ENCODE assay signal across 22 cellular contexts in genomic region chr4:95085118-95085833, GRCh38.
DNase-seq lines count a peak whose midpoint lies in the region; ATAC-seq and TF ChIP-seq lines count a peak whose summit lies in the region.
"Had no signal": no experiment of that assay in that cellular context is flagged by ENCODE, and none has a peak within 500 bp of the region (broad histone marks: within the 10 kb centered on the region; RNA-seq: fewer than 3 reads in every experiment).

No MANE protein-coding gene starts in this region.

- WGBS in IMR-90 (ENCODE audit: extremely low coverage in 2 of 2, insufficient read length in 1 of 2), 2 experiments = 71% methylated on average over 5 of the region's 7 CpGs; no CpG with 5 or more reads in 1 of the 2 experiments
- WGBS in heart right ventricle, 2 donors = 66 to 72% methylated on average over 7 of the region's 7 CpGs

- 0 out of 2 replicates have a peak overlapping the region, but pooled peaks have one; percentile 12 for H2BK20ac ChIP-seq in IMR-90 (ENCODE audit: low read depth, low read length)

- H2AK9ac ChIP-seq in IMR-90 (replicated peaks; ENCODE audit: low read depth, low read length, poor library complexity) = no peak overlapping the region

- H3K4me3 ChIP-seq in IMR-90 (ENCODE audit: insufficient read depth, low read depth, low read length) = no peak overlapping the region
- no peak overlapping the region for H3K4me3 ChIP-seq in heart right ventricle
- H3K4me3 ChIP-seq: body of pancreas, SK-N-MC, upper lobe of left lung had no signal

- H3K4me1 Mint-ChIP-seq in natural killer cell (peaks cover 9 to 11% of the 10 kb centered on the region in 2 donors), type B pancreatic cell (ENCODE audit: unreplicated experiment) (peaks cover 14% of the 10 kb centered on the region)
- peaks cover 0 to 6% of the 10 kb centered on the region in 2 donors for H3K4me1 Mint-ChIP-seq in natural killer cell treated with Interleukin-12 subunit alpha and Interleukin-12 subunit beta and Interleukin-15 and Interleukin-18, amount 100 ng/mL, for 72 hours (ENCODE audit: low read depth in 2 of 2)
- H3K4me1 Mint-ChIP-seq in activated T-helper 17 cell treated with anti-CD3 and anti-CD28 coated beads, Interleukin-2, amount 50 U/mL, for 72 hours = peaks cover 7% of the 10 kb centered on the region
- H3K4me1 Mint-ChIP-seq: nephron had no signal

- no peak overlapping the region for H3K56ac ChIP-seq in IMR-90 (ENCODE audit: extremely low read depth, insufficient read depth, low read length)

- ATAC-seq in natural killer cell (no peak), IMR-90 (ENCODE audit: low read depth) (no peak), heart right ventricle (no peak)
- no peak for ATAC-seq in natural killer cell treated with Interleukin-12 subunit alpha and Interleukin-12 subunit beta and Interleukin-15 and Interleukin-18, amount 100 ng/mL, for 72 hours
- ATAC-seq in activated T-helper 17 cell treated with anti-CD3 and anti-CD28 coated beads, Interleukin-2, amount 50 U/mL, for 72 hours (replicated peaks) = no peak
- ATAC-seq: activated naive CD4-positive, alpha-beta T cell treated with anti-CD3 and anti-CD28 coated beads, Interleukin-2, amount 50 U/mL, for 72 hours; body of pancreas; Panc1; stimulated activated naive CD8-positive, alpha-beta T cell treated with anti-CD3 and anti-CD28 coated beads, Interleukin-15, amount 100 ng/mL, for 72 hours had no signal

- H2BK5ac ChIP-seq in IMR-90 (ENCODE audit: low read depth, low read length, poor library complexity, severe bottlenecking) = no peak overlapping the region

- H3K27me3 Mint-ChIP-seq in natural killer cell (ENCODE audit: low read depth in 2 of 2) = no peaks in the 10 kb centered on the region
- H3K27me3 Mint-ChIP-seq in natural killer cell treated with Interleukin-12 subunit alpha and Interleukin-12 subunit beta and Interleukin-15 and Interleukin-18, amount 100 ng/mL, for 72 hours = peaks cover 0 to 3% of the 10 kb centered on the region in 2 donors
- H3K27me3 Mint-ChIP-seq in activated T-helper 17 cell treated with anti-CD3 and anti-CD28 coated beads, Interleukin-2, amount 50 U/mL, for 72 hours = peaks cover 3% of the 10 kb centered on the region
- H3K27me3 Mint-ChIP-seq in type B pancreatic cell = no peaks in the 10 kb centered on the region
- H3K27me3 Mint-ChIP-seq: dendritic cell treated with granulocyte-macrophage colony-stimulating factor and Interleukin-4, amounts not matched to agents 40 ng/mL and 50 ng/mL, for 4 days; stimulated activated naive CD8-positive, alpha-beta T cell treated with anti-CD3 and anti-CD28 coated beads, Interleukin-15, amount 100 ng/mL, for 72 hours had no signal

- no peak overlapping the region for H3K23ac ChIP-seq in IMR-90 (ENCODE audit: low read depth, low read length)

- H3K27me3 ChIP-seq in IMR-90 (ENCODE audit: control insufficient read depth, insufficient read depth, low read length) = no peaks in the 10 kb centered on the region
- no peaks in the 10 kb centered on the region for H3K27me3 ChIP-seq in heart right ventricle
- H3K27me3 ChIP-seq: body of pancreas, upper lobe of left lung had no signal

- no peak overlapping the region for H2BK120ac ChIP-seq in IMR-90 (ENCODE audit: low read depth, low read length)

- H3K9me3 Mint-ChIP-seq in natural killer cell (no peaks in the 10 kb centered on the region), type B pancreatic cell (peaks cover 4% of the 10 kb centered on the region)
- no peaks in the 10 kb centered on the region for H3K9me3 Mint-ChIP-seq in natural killer cell treated with Interleukin-12 subunit alpha and Interleukin-12 subunit beta and Interleukin-15 and Interleukin-18, amount 100 ng/mL, for 72 hours
- no peaks in the 10 kb centered on the region for H3K9me3 Mint-ChIP-seq in activated T-helper 17 cell treated with anti-CD3 and anti-CD28 coated beads, Interleukin-2, amount 50 U/mL, for 72 hours
- H3K9me3 Mint-ChIP-seq: activated naive CD4-positive, alpha-beta T cell treated with anti-CD3 and anti-CD28 coated beads, Interleukin-2, amount 50 U/mL, for 72 hours; dendritic cell treated with granulocyte-macrophage colony-stimulating factor and Interleukin-4, amounts not matched to agents 40 ng/mL and 50 ng/mL, for 4 days; nephron; stimulated activated naive CD8-positive, alpha-beta T cell treated with anti-CD3 and anti-CD28 coated beads, Interleukin-15, amount 100 ng/mL, for 72 hours had no signal

- no peak overlapping the region for H3K14ac ChIP-seq in IMR-90 (replicated peaks; ENCODE audit: low read depth, low read length)

- no peaks in the 10 kb centered on the region for H3K79me1 ChIP-seq in IMR-90 (ENCODE audit: low read depth in 1 of 2, low read length in 2 of 2)

- no peak overlapping the region for H2AK5ac ChIP-seq in IMR-90 (ENCODE audit: low read depth, low read length)

- peak overlapping the region; percentile 29 for H3K4me3 Mint-ChIP-seq in natural killer cell
- no peak overlapping the region for H3K4me3 Mint-ChIP-seq in natural killer cell treated with Interleukin-12 subunit alpha and Interleukin-12 subunit beta and Interleukin-15 and Interleukin-18, amount 100 ng/mL, for 72 hours
- peak overlapping the region; percentile 10 for H3K4me3 Mint-ChIP-seq in activated T-helper 17 cell treated with anti-CD3 and anti-CD28 coated beads, Interleukin-2, amount 50 U/mL, for 72 hours
- no peak overlapping the region for H3K4me3 Mint-ChIP-seq in type B pancreatic cell
- H3K4me3 Mint-ChIP-seq: dendritic cell treated with granulocyte-macrophage colony-stimulating factor and Interleukin-4, amounts not matched to agents 40 ng/mL and 50 ng/mL, for 4 days; nephron; stimulated activated naive CD8-positive, alpha-beta T cell treated with anti-CD3 and anti-CD28 coated beads, Interleukin-15, amount 100 ng/mL, for 72 hours had no signal

- H3K4ac ChIP-seq in IMR-90 (ENCODE audit: low read depth, low read length) = no peak overlapping the region

- dilution Hi-C loops in IMR-90 (cut with HindIII; ENCODE audit: low sequenced_read_pairs, unreplicated experiment) = no loop called here

- in situ Hi-C loops in IMR-90 (cut with MboI; ENCODE audit: low sequenced_read_pairs) = no loop called here

- CTCF ChIA-PET in IMR-90 (lab: Yijun Ruan, JAX) = no interaction called here

- H4K8ac ChIP-seq in IMR-90 (ENCODE audit: low read depth in 2 of 2, low read length in 2 of 2) = no peak overlapping the region

- H3K27ac Mint-ChIP-seq in natural killer cell (no peak overlapping the region), type B pancreatic cell (peak overlapping the region; percentile 3)
- no peak overlapping the region for H3K27ac Mint-ChIP-seq in natural killer cell treated with Interleukin-12 subunit alpha and Interleukin-12 subunit beta and Interleukin-15 and Interleukin-18, amount 100 ng/mL, for 72 hours
- H3K27ac Mint-ChIP-seq in activated T-helper 17 cell treated with anti-CD3 and anti-CD28 coated beads, Interleukin-2, amount 50 U/mL, for 72 hours = peak overlapping the region; percentile 10
- H3K27ac Mint-ChIP-seq: activated naive CD4-positive, alpha-beta T cell treated with anti-CD3 and anti-CD28 coated beads, Interleukin-2, amount 50 U/mL, for 72 hours; dendritic cell treated with granulocyte-macrophage colony-stimulating factor and Interleukin-4, amounts not matched to agents 40 ng/mL and 50 ng/mL, for 4 days had no signal

- H3K18ac ChIP-seq in IMR-90 (ENCODE audit: low read depth, low read length) = no peak overlapping the region

- no peaks in the 10 kb centered on the region for H4K20me1 ChIP-seq in IMR-90 (ENCODE audit: insufficient read depth, low read length)

- H3K9ac ChIP-seq in IMR-90 (ENCODE audit: low read depth, low read length) = no peak overlapping the region

- no TSS peak for BruUV-seq in IMR-90 (replicated peaks; lab: Mats Ljungman, UMichigan)

- H3K4me1 ChIP-seq in IMR-90 (ENCODE audit: control insufficient read depth, insufficient read depth, low read length) (no peaks in the 10 kb centered on the region), heart right ventricle (no peaks in the 10 kb centered on the region)
- H3K4me1 ChIP-seq: body of pancreas, upper lobe of left lung had no signal

- H3K36me3 ChIP-seq in IMR-90 (ENCODE audit: control insufficient read depth, insufficient read depth, low read length) (no peaks in the 10 kb centered on the region), heart right ventricle (no peaks in the 10 kb centered on the region)
- H3K36me3 ChIP-seq: upper lobe of left lung had no signal

- H4K91ac ChIP-seq in IMR-90 (ENCODE audit: insufficient read depth, low read depth, low read length) = 0 out of 2 replicates have a peak overlapping the region, but pooled peaks have one; percentile 19

- no peaks in the 10 kb centered on the region for H3K9me3 ChIP-seq in IMR-90 (ENCODE audit: control insufficient read depth, insufficient read depth, low read length)
- H3K9me3 ChIP-seq in heart right ventricle = no peaks in the 10 kb centered on the region
- H3K9me3 ChIP-seq: body of pancreas, upper lobe of left lung had no signal

- intact Hi-C loops in natural killer cell (cut with micrococcal nuclease) (no loop called here), IMR-90 (cut with micrococcal nuclease) (no loop called here), heart right ventricle (cut with DNase I) (no loop called here)

- H3K36me3 Mint-ChIP-seq in natural killer cell (no peaks in the 10 kb centered on the region), type B pancreatic cell (no peaks in the 10 kb centered on the region)
- H3K36me3 Mint-ChIP-seq in natural killer cell treated with Interleukin-12 subunit alpha and Interleukin-12 subunit beta and Interleukin-15 and Interleukin-18, amount 100 ng/mL, for 72 hours = no peaks in the 10 kb centered on the region
- no peaks in the 10 kb centered on the region for H3K36me3 Mint-ChIP-seq in activated T-helper 17 cell treated with anti-CD3 and anti-CD28 coated beads, Interleukin-2, amount 50 U/mL, for 72 hours (ENCODE audit: low read depth)
- H3K36me3 Mint-ChIP-seq: activated naive CD4-positive, alpha-beta T cell treated with anti-CD3 and anti-CD28 coated beads, Interleukin-2, amount 50 U/mL, for 72 hours had no signal

- POLR2A ChIA-PET in IMR-90 (lab: Charles Lee; ENCODE audit: unreplicated experiment) = no interaction called here

- no peak overlapping the region for H2AFZ ChIP-seq in IMR-90 (replicated peaks; ENCODE audit: low read length, poor library complexity)

- TF ChIP-seq CTCF in natural killer cell (IDR thresholded peaks at IDR 0.05) (no peak), IMR-90 (conservative IDR thresholded peaks at IDR 0.05; ENCODE audit: low read depth, low read length) (no peak), type B pancreatic cell (conservative IDR thresholded peaks at IDR 0.05) (no peak), heart right ventricle (IDR thresholded peaks at IDR 0.05) (no peak)

- TF ChIP-seq POLR2A in IMR-90 (IDR thresholded peaks at IDR 0.05; ENCODE audit: low read depth, low read length) = no peak

- H3K9me1 ChIP-seq in IMR-90 (ENCODE audit: insufficient read depth, low read length) = no peaks in the 10 kb centered on the region

- TF ChIP-seq RAD21 in IMR-90 (IDR thresholded peaks at IDR 0.05; ENCODE audit: low read length) = no peak

- H3K4me2 ChIP-seq in IMR-90 (ENCODE audit: low read depth, low read length) = no peak overlapping the region

- no peak for DNase-seq in natural killer cell
- no peak for DNase-seq in natural killer cell treated with Interleukin-12 subunit alpha and Interleukin-12 subunit beta and Interleukin-15 and Interleukin-18, amount 100 ng/mL, for 72 hours (ENCODE audit: low spot score)
- no peak for DNase-seq in IMR-90
- DNase-seq in type B pancreatic cell (ENCODE audit: extremely low spot score, unreplicated experiment) = no peak
- no peak for DNase-seq in NCI-H524 treated with DMSO at 0.1 percent for 48 hours (lab: John Stamatoyannopoulos, UW)
- no peak for DNase-seq in heart right ventricle
- no peak for DNase-seq in stimulated activated CD8-positive, alpha-beta memory T cell treated with anti-CD3 and anti-CD28 coated beads, Interleukin-4, amount 100 ng/mL, for 48 hours
- DNase-seq: activated CD8-positive, alpha-beta memory T cell treated with anti-CD3 and anti-CD28 coated beads, Interleukin-2, amount 50 U/mL, for 4 hours; body of pancreas; foreskin fibroblast; kidney; mesendoderm; NCI-H1417 treated with DMSO at 0.1 percent for 48 hours; posterior cingulate gyrus; stimulated activated naive CD8-positive, alpha-beta T cell treated with anti-CD3 and anti-CD28 coated beads, Interleukin-15, amount 100 ng/mL, for 72 hours; upper lobe of left lung had no signal

- no peak overlapping the region for H3K27ac ChIP-seq in IMR-90 (ENCODE audit: insufficient read depth, low read length)
- no peak overlapping the region for H3K27ac ChIP-seq in heart right ventricle
- H3K27ac ChIP-seq: body of pancreas, SK-N-MC, upper lobe of left lung had no signal

- no peak overlapping the region for H4K5ac ChIP-seq in IMR-90 (ENCODE audit: low read depth, low read length)

- no peak overlapping the region for H2BK15ac ChIP-seq in IMR-90 (ENCODE audit: low read depth, low read length)

Comparison
In these comparisons a context has a peak if more than half of its experiments do, and no peak if none do; other contexts are left out.
1. H3K4me3 Mint-ChIP-seq: peak in natural killer cell (single experiment) and activated T-helper 17 cell treated with anti-CD3 and anti-CD28 coated beads, Interleukin-2, amount 50 U/mL, for 72 hours (single experiment); none in natural killer cell treated with Interleukin-12 subunit alpha and Interleukin-12 subunit beta and Interleukin-15 and Interleukin-18, amount 100 ng/mL, for 72 hours (single experiment) and type B pancreatic cell (single experiment).
2. H3K27ac Mint-ChIP-seq: peak in activated T-helper 17 cell treated with anti-CD3 and anti-CD28 coated beads, Interleukin-2, amount 50 U/mL, for 72 hours (single experiment) and type B pancreatic cell (single experiment); none in natural killer cell (0 of 2) and natural killer cell treated with Interleukin-12 subunit alpha and Interleukin-12 subunit beta and Interleukin-15 and Interleukin-18, amount 100 ng/mL, for 72 hours (0 of 2).